Comparison of ENCODE assay signal across 3 cellular contexts in genomic region chr13:24489721-24490120, GRCh38.
"Had no signal": no experiment of that assay in that cellular context is flagged by ENCODE, and none has a peak within 500 bp of the region (broad histone marks: within the 10 kb centered on the region; RNA-seq: fewer than 3 reads in every experiment).

No MANE protein-coding gene starts in this region.

- ATAC-seq: GM12878 had no signal

- DNase-seq: GDM1, GF-D8 had no signal

- H3K4me3 ChIP-seq: GM12878 had no signal
